Comparison of ENCODE assay signal across 1 cellular context in the genomic region with DNA sequence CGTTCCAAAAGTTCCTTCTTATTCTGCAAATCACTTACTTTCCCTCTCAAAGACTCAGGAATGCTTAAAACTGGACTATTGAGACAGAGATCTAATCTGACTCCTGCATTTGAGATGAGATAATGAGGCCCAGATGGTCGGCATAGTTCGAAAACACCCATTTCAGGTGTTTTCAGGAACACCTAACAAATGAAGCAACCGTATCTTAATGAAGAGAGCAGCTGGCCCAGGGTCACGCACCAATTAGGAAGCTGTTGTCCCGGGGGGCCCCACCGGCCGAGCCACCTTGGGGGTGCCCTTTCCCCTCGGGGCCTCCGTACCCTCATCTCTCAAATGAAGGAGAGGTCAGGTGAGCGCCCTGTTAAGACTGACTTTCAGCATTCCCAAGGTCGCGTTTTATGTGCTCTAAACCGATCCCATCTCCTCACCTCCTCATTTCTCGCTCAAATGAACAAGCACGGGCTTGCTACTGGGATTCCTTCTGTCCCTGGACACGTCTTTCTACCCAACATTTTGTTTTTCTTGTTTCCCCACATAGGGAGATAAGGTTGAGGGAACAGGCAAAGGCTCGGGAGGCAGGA.
TF ChIP-seq lines count a peak whose summit lies in the region.

No MANE protein-coding gene starts in this region.

TF ChIP-seq in IMR-90, 13 proteins besides CTCF, POLR2A, EP300 and RAD21 (continued from another document):
- no peak for TF ChIP-seq CHD1 (IDR thresholded peaks at IDR 0.05; ENCODE audit: low read depth, low read length)
- TF ChIP-seq MAFK (IDR thresholded peaks at IDR 0.05; ENCODE audit: low read depth, low read length): no peak
- TF ChIP-seq BHLHE40 (IDR thresholded peaks at IDR 0.05; ENCODE audit: low read depth, low read length): no peak
- TF ChIP-seq, protein P1, sequence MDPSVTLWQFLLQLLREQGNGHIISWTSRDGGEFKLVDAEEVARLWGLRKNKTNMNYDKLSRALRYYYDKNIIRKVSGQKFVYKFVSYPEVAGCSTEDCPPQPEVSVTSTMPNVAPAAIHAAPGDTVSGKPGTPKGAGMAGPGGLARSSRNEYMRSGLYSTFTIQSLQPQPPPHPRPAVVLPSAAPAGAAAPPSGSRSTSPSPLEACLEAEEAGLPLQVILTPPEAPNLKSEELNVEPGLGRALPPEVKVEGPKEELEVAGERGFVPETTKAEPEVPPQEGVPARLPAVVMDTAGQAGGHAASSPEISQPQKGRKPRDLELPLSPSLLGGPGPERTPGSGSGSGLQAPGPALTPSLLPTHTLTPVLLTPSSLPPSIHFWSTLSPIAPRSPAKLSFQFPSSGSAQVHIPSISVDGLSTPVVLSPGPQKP (IDR thresholded peaks at IDR 0.05; ENCODE audit: borderline replicate concordance, low read depth, low read length): no peak
- no peak for TF ChIP-seq MXI1 (IDR thresholded peaks at IDR 0.05; ENCODE audit: borderline replicate concordance, low read depth, low read length)
- no peak for TF ChIP-seq MAZ (IDR thresholded peaks at IDR 0.05; ENCODE audit: borderline replicate concordance, low read depth, low read length)
- no peak for TF ChIP-seq RCOR1 (IDR thresholded peaks at IDR 0.05; ENCODE audit: insufficient replicate concordance, low read length)
- TF ChIP-seq SMC3 (IDR thresholded peaks at IDR 0.05; ENCODE audit: low read depth, low read length): no peak
- no peak for TF ChIP-seq USF2 (IDR thresholded peaks at IDR 0.05; ENCODE audit: low read depth, low read length)
- no peak for TF ChIP-seq CEBPB (IDR thresholded peaks at IDR 0.05; ENCODE audit: low read depth, low read length)
